Comparison of ENCODE assay signal across 11 cellular contexts in the genomic region with DNA sequence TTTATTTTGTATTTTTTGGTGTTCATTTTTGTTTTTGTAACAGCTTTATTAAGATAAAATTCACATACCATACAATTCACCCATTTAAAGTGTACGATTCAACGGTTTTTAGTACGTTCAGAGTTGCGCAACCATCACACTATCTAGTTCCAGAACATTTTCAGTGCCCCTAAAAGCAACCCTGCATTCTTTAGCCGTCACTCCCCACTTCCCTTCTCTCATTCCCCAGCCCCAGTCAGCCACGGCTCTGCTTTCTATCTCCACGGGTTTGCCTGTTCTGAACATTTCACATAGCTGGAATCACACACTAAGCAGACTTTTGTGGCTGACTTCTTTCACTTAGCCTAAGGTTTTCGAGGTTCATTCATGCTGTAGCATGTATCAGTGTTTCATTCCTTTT. TPM values are rescaled to one million over a fixed set of nuclear protein-coding genes. Genes with fewer than 3 reads are reported as not detected.
DNase-seq lines count a peak whose midpoint lies in the region; ATAC-seq and TF ChIP-seq lines count a peak whose summit lies in the region.
"Had no signal": no experiment of that assay in that cellular context is flagged by ENCODE, and none has a peak within 500 bp of the region (broad histone marks: within the 10 kb centered on the region; RNA-seq: fewer than 3 reads in every experiment).

No MANE protein-coding gene starts in this region.

- H4K91ac ChIP-seq in IMR-90 (ENCODE audit: insufficient read depth, low read depth, low read length) = no peak overlapping the region

- DNase-seq in IMR-90 (peak; percentile 34), choroid plexus epithelial cell (ENCODE audit: low read depth) (peak; percentile 94), left lobe of liver (ENCODE audit: low spot score) (no peak), G401 (ENCODE audit: low spot score) (no peak), PC-9 (no peak), psoas muscle (no peak)
- DNase-seq: activated naive CD4-positive, alpha-beta T cell treated with anti-CD3 and anti-CD28 coated beads, Interleukin-2, amount 10 ng/mL, durations not matched to agents 7 days and 5 days; DMS153; NCI-H187 treated with DMSO at 0.1 percent for 48 hours had no signal

- H4K20me1 ChIP-seq in IMR-90 (ENCODE audit: insufficient read depth, low read length) (no peaks in the 10 kb centered on the region), PC-9 (ENCODE audit: insufficient read depth) (no peaks in the 10 kb centered on the region)

- no peak overlapping the region for H2BK120ac ChIP-seq in IMR-90 (ENCODE audit: low read depth, low read length)

- H3K4ac ChIP-seq in IMR-90 (ENCODE audit: low read depth, low read length) = no peak overlapping the region

- no peaks in the 10 kb centered on the region for H3K79me2 ChIP-seq in PC-9 (ENCODE audit: low read depth)

- peaks cover 7% of the 10 kb centered on the region for H3K9me3 ChIP-seq in IMR-90 (ENCODE audit: control insufficient read depth, insufficient read depth, low read length)
- H3K9me3 ChIP-seq in skeletal muscle satellite cell (replicated peaks; ENCODE audit: low read length) = no peaks in the 10 kb centered on the region
- H3K9me3 ChIP-seq in PC-9 (ENCODE audit: insufficient read depth, low read depth) = no peaks in the 10 kb centered on the region
- peaks cover 4% of the 10 kb centered on the region for H3K9me3 ChIP-seq in psoas muscle

- TF ChIP-seq RAD21 in IMR-90 (IDR thresholded peaks at IDR 0.05; ENCODE audit: low read length) = no peak

- in situ Hi-C loops in IMR-90 (cut with MboI; ENCODE audit: low sequenced_read_pairs) (no loop called here), G401 (cut with HindIII; ENCODE audit: low sequenced_read_pairs) (no loop called here)

- intact Hi-C loops in IMR-90 (cut with micrococcal nuclease) = no loop called here
- intact Hi-C loops in PC-9 (cut with micrococcal nuclease; ENCODE audit: unreplicated experiment) = no loop called here
- intact Hi-C loops in psoas muscle (cut with DNase I) = no loop called here

- no peak overlapping the region for H2BK20ac ChIP-seq in IMR-90 (ENCODE audit: low read depth, low read length)

- H3K27me3 ChIP-seq in IMR-90 (ENCODE audit: control insufficient read depth, insufficient read depth, low read length) (peaks cover 30% of the 10 kb centered on the region), skeletal muscle satellite cell (ENCODE audit: control insufficient read depth, insufficient read depth, low read length) (peaks cover 47% of the 10 kb centered on the region), PC-9 (ENCODE audit: insufficient read depth, low read depth) (peaks cover 22% of the 10 kb centered on the region; the same call in 1 of the 2 replicates), psoas muscle (ENCODE audit: insufficient read depth in 3 of 3, low read length in 2 of 3) (peaks cover 0 to 1% (median 0%) of the 10 kb centered on the region in 3 donors)

- H3K27ac ChIP-seq in IMR-90 (ENCODE audit: insufficient read depth, low read length) = no peak overlapping the region; the same call in 1 of the 2 replicates
- no peak overlapping the region for H3K27ac ChIP-seq in PC-9
- no peak overlapping the region for H3K27ac ChIP-seq in psoas muscle

- no peak for TF ChIP-seq CTCF in IMR-90 (conservative IDR thresholded peaks at IDR 0.05; ENCODE audit: low read depth, low read length)
- no peak for TF ChIP-seq CTCF in choroid plexus epithelial cell (conservative IDR thresholded peaks at IDR 0.05; ENCODE audit: low read depth, low read length)
- TF ChIP-seq CTCF in PC-9 (conservative IDR thresholded peaks at IDR 0.05) = no peak
- TF ChIP-seq CTCF in psoas muscle (IDR thresholded peaks at IDR 0.05) = no peak

- no peak overlapping the region for H2BK15ac ChIP-seq in IMR-90 (ENCODE audit: low read depth, low read length)

- H3K4me3 ChIP-seq in IMR-90 (ENCODE audit: insufficient read depth, low read depth, low read length) = no peak overlapping the region
- peak overlapping the region; percentile 20 for H3K4me3 ChIP-seq in choroid plexus epithelial cell (ENCODE audit: low read depth, low read length)
- H3K4me3 ChIP-seq in skeletal muscle satellite cell (ENCODE audit: low read length) = no peak overlapping the region
- H3K4me3 ChIP-seq in PC-9 = no peak overlapping the region
- no peak overlapping the region for H3K4me3 ChIP-seq in psoas muscle

- H3K9me1 ChIP-seq in IMR-90 (ENCODE audit: insufficient read depth, low read length) = no peaks in the 10 kb centered on the region

- no peak overlapping the region for H4K5ac ChIP-seq in IMR-90 (ENCODE audit: low read depth, low read length)

- dilution Hi-C loops in IMR-90 (cut with HindIII; ENCODE audit: low sequenced_read_pairs, unreplicated experiment) = no loop called here

- H3K18ac ChIP-seq in IMR-90 (ENCODE audit: low read depth, low read length) = no peak overlapping the region

- H3F3A ChIP-seq in PC-9 (ENCODE audit: insufficient read depth, low read depth) = no peaks in the 10 kb centered on the region

- H2AK5ac ChIP-seq in IMR-90 (ENCODE audit: low read depth, low read length) = no peak overlapping the region

- CTCF ChIA-PET in IMR-90 (lab: Yijun Ruan, JAX) = interaction anchor here (0.6 kb wide), 1 partner anchor 253 kb away, joined by 6 read pairs; no protein-coding TSS in a partner anchor
- CTCF ChIA-PET in PC-9 (lab: Charles Lee) = no interaction called here

- H3K9me2 ChIP-seq in PC-9 (ENCODE audit: insufficient read depth) = no peaks in the 10 kb centered on the region

- no peaks in the 10 kb centered on the region for H3K79me1 ChIP-seq in IMR-90 (ENCODE audit: low read depth in 1 of 2, low read length in 2 of 2)

- H2AK9ac ChIP-seq in IMR-90 (replicated peaks; ENCODE audit: low read depth, low read length, poor library complexity) = no peak overlapping the region

- H3K4me1 ChIP-seq in IMR-90 (ENCODE audit: control insufficient read depth, insufficient read depth, low read length) (peaks cover 6% of the 10 kb centered on the region; the same call in 1 of the 2 replicates), skeletal muscle satellite cell (ENCODE audit: control insufficient read depth, insufficient read depth, low read length) (peaks cover 3% of the 10 kb centered on the region), PC-9 (replicated peaks; ENCODE audit: insufficient read depth) (no peaks in the 10 kb centered on the region), psoas muscle (peaks cover 10% of the 10 kb centered on the region)

- ATAC-seq in IMR-90 (ENCODE audit: low read depth) = peak; percentile 48; the same call in 1 of the 2 replicates
- ATAC-seq in left lobe of liver = peak; percentile 20
- ATAC-seq in psoas muscle = no peak
- no peak for ATAC-seq in GM18873 (IDR thresholded peaks at IDR 0.05; ENCODE audit: low FRiP score, unreplicated experiment)

- no peak overlapping the region for H2BK5ac ChIP-seq in IMR-90 (ENCODE audit: low read depth, low read length, poor library complexity, severe bottlenecking)

- H4K8ac ChIP-seq in IMR-90 (ENCODE audit: low read depth in 2 of 2, low read length in 2 of 2) = no peak overlapping the region

- peak overlapping the region; percentile 44; the same call in 1 of the 2 replicates for H3K4me2 ChIP-seq in IMR-90 (ENCODE audit: low read depth, low read length)
- peak overlapping the region; percentile 11 for H3K4me2 ChIP-seq in skeletal muscle satellite cell (ENCODE audit: low read length)
- H3K4me2 ChIP-seq in PC-9 = no peak overlapping the region

- WGBS in IMR-90 (ENCODE audit: extremely low coverage in 2 of 2, insufficient read length in 1 of 2), 2 experiments = 0% methylated on average over 3 of the region's 8 CpGs; no CpG with 5 or more reads in 1 of the 2 experiments
- 34 to 49% (median 36%) methylated on average over 8 of the region's 8 CpGs for WGBS in psoas muscle, 3 donors

- H3K56ac ChIP-seq in IMR-90 (ENCODE audit: extremely low read depth, insufficient read depth, low read length) = no peak overlapping the region

- no TSS peak for BruUV-seq in IMR-90 (replicated peaks; lab: Mats Ljungman, UMichigan)
- no TSS peak for BruUV-seq in PC-9 (replicated peaks; lab: Mats Ljungman, UMichigan)

- H3K36me3 ChIP-seq in IMR-90 (ENCODE audit: control insufficient read depth, insufficient read depth, low read length) (no peaks in the 10 kb centered on the region), skeletal muscle satellite cell (ENCODE audit: insufficient read depth, low read length) (no peaks in the 10 kb centered on the region), PC-9 (ENCODE audit: low read depth) (no peaks in the 10 kb centered on the region), psoas muscle (ENCODE audit: insufficient read depth in 1 of 2, low read depth in 1 of 2) (no peaks in the 10 kb centered on the region)

- H3K9ac ChIP-seq in IMR-90 (ENCODE audit: low read depth, low read length) (no peak overlapping the region), skeletal muscle satellite cell (ENCODE audit: low read depth, low read length) (no peak overlapping the region)

- no peak overlapping the region for H2AFZ ChIP-seq in IMR-90 (replicated peaks; ENCODE audit: low read length, poor library complexity)
- H2AFZ ChIP-seq in PC-9 = no peak overlapping the region

- POLR2A ChIA-PET in IMR-90 (lab: Charles Lee; ENCODE audit: unreplicated experiment) = interaction anchor here (0.6 kb wide), 1 partner anchor 220 kb away, joined by 4 read pairs; no protein-coding TSS in a partner anchor
- POLR2A ChIA-PET in PC-9 (lab: Charles Lee; ENCODE audit: unreplicated experiment) = no interaction called here

- H3K23ac ChIP-seq in IMR-90 (ENCODE audit: low read depth, low read length) = no peak overlapping the region

- TF ChIP-seq POLR2A in IMR-90 (IDR thresholded peaks at IDR 0.05; ENCODE audit: low read depth, low read length) = no peak

- no peak overlapping the region for H3K14ac ChIP-seq in IMR-90 (replicated peaks; ENCODE audit: low read depth, low read length)

TF ChIP-seq in IMR-90, 13 proteins besides CTCF, POLR2A, EP300 and RAD21:
- peak; percentile 97 for TF ChIP-seq CEBPB (IDR thresholded peaks at IDR 0.05; ENCODE audit: low read depth, low read length)
- TF ChIP-seq, protein P1, sequence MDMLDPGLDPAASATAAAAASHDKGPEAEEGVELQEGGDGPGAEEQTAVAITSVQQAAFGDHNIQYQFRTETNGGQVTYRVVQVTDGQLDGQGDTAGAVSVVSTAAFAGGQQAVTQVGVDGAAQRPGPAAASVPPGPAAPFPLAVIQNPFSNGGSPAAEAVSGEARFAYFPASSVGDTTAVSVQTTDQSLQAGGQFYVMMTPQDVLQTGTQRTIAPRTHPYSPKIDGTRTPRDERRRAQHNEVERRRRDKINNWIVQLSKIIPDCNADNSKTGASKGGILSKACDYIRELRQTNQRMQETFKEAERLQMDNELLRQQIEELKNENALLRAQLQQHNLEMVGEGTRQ (IDR thresholded peaks at IDR 0.05; ENCODE audit: low read depth, low read length) = no peak

RNA-seq across cellular contexts. Expression of a gene that starts 9.6 kb away (rescaled TPM):
- 1.9 and 2.0 TPM in 2 replicates for total RNA-seq in IMR-90 (2012; rRNA removed)
- 0.11 and 0.14 TPM in 2 replicates for polyA plus RNA-seq in IMR-90 (2012; rRNA removed)
- polyA plus RNA-seq in IMR-90 (2012; cell fraction: cytosol; rRNA removed) = under 0.01 TPM in 2 replicates
- polyA plus RNA-seq in IMR-90 (2012; cell fraction: nucleus; rRNA removed; ENCODE audit: low replicate concordance) = 0.57 and 1.3 TPM in 2 replicates
- 1.2 TPM for total RNA-seq in left lobe of liver
- 1.7 and 2.5 TPM in 2 replicates for total RNA-seq in skeletal muscle satellite cell (2012; rRNA removed)
- total RNA-seq in G401 (2014; rRNA removed; shearing (Covaris generic)) = 0.49 and 0.75 TPM in 2 replicates
- total RNA-seq in PC-9 (2021) = 3.4 and 4.3 TPM in 2 replicates
- under 1 TPM; 0.30 to 0.56 (median 0.42) TPM for total RNA-seq in psoas muscle
- polyA plus RNA-seq in psoas muscle = under 1 TPM; 0.01 to 0.16 (median 0.03) TPM

Comparison
In these comparisons a context has a peak if more than half of its experiments do, and no peak if none do; other contexts are left out.
1. ATAC-seq: peak in IMR-90 (single experiment) and left lobe of liver (single experiment); none in psoas muscle (0 of 4) and GM18873 (single experiment).
2. DNase-seq: peak in IMR-90 (single experiment) and choroid plexus epithelial cell (single experiment); none in left lobe of liver (single experiment), G401 (single experiment), PC-9 (0 of 2) and psoas muscle (0 of 2).